Comparison of ENCODE assay signal across 1 cellular context in genomic region chr1:16409536-16410152, GRCh38.
TF ChIP-seq lines count a peak whose summit lies in the region.

No MANE protein-coding gene starts in this region.

TF ChIP-seq in H1, 55 proteins besides CTCF, POLR2A, EP300 and RAD21:
- TF ChIP-seq NRF1 (IDR thresholded peaks at IDR 0.05; ENCODE audit: low read depth, low read length) (no peak), JUN (IDR thresholded peaks at IDR 0.05; ENCODE audit: low read depth, low read length) (no peak), GABPA (IDR thresholded peaks at IDR 0.05; ENCODE audit: borderline replicate concordance, insufficient read depth, low read length) (no peak), NANOG (IDR thresholded peaks at IDR 0.05; ENCODE audit: insufficient read depth, low read depth, low read length, poor library complexity, severe bottlenecking) (no peak), KDM1A (IDR thresholded peaks at IDR 0.05; ENCODE audit: borderline replicate concordance, low read length) (no peak), ATF3 (IDR thresholded peaks at IDR 0.05; ENCODE audit: insufficient read depth, low read depth, low read length) (no peak), RXRA (IDR thresholded peaks at IDR 0.05; ENCODE audit: insufficient read depth, low read depth, low read length) (no peak), CREB1 (IDR thresholded peaks at IDR 0.05) (no peak), CHD1 (IDR thresholded peaks at IDR 0.05; ENCODE audit: low read depth, low read length) (no peak), TAF7 (optimal IDR thresholded peaks at IDR 0.05; ENCODE audit: borderline replicate concordance, low read depth, low read length) (no peak), FOSL1 (IDR thresholded peaks at IDR 0.05; ENCODE audit: insufficient read depth, low read depth, low read length) (no peak), SIN3A (conservative IDR thresholded peaks at IDR 0.05 in 1 of 2, IDR thresholded peaks at IDR 0.05 in 1 of 2; ENCODE audit: low read depth in 1 of 2, low read length in 2 of 2) (no peak), TEAD4 (IDR thresholded peaks at IDR 0.05; ENCODE audit: low read depth, low read length) (no peak), RNF2 (IDR thresholded peaks at IDR 0.05; ENCODE audit: borderline replicate concordance, low read depth, low read length, missing control alignments, poor library complexity, severe bottlenecking) (no peak)
